ENCODE assay signal across 28 cellular contexts in the genomic region with DNA sequence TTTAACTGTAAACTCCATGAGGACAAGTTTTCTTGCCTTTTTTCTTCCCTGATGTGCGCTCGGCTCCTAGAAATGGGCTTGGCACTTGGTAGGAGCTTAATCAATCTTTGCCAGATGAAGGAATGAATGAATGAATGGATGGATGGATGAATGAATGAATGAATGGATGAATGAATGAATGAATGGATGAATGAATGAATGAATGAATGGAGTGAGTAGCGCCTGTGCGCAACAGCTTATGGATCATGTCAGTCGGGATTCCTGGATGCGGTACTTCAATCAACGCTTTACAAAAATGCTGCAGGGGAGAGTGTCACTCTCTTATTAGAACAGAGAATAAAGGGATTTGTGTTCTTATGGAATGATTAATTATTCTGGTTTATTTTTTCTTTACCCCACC.
"Had no signal": no experiment of that assay in that cellular context is flagged by ENCODE, and none has a peak within 500 bp of the region (broad histone marks: within the 10 kb centered on the region; RNA-seq: fewer than 3 reads in every experiment).

No MANE protein-coding gene starts in this region.

- FAIRE-seq: endometrium, endothelial cell of umbilical vein, frontal cortex had no signal

- H3K27me3 ChIP-seq: colonic mucosa, gastrocnemius medialis had no signal

- H3K79me2 ChIP-seq: hepatocyte had no signal

- H3K4me2 ChIP-seq: hepatocyte had no signal

- H2AFZ ChIP-seq: hepatocyte had no signal

- H3K4me1 ChIP-seq: colonic mucosa, esophagus muscularis mucosa, esophagus squamous epithelium, foreskin keratinocyte, gastrocnemius medialis, gastroesophageal sphincter, heart left ventricle, heart right ventricle had no signal

- ATAC-seq: effector memory CD8-positive, alpha-beta T cell; esophagus mucosa; foreskin keratinocyte; gastrocnemius medialis; gastroesophageal sphincter; heart left ventricle; heart right ventricle had no signal

- H3K4me3 ChIP-seq: colonic mucosa, coronary artery, dorsolateral prefrontal cortex, esophagus muscularis mucosa, esophagus squamous epithelium, gastrocnemius medialis, gastroesophageal sphincter, heart left ventricle, heart right ventricle, hepatocyte had no signal

- DNase-seq: colonic mucosa; cortex of kidney; dermis blood vessel endothelial cell; dorsolateral prefrontal cortex; effector CD4-positive, alpha-beta T cell; effector CD8-positive, alpha-beta T cell; effector memory CD4-positive, alpha-beta T cell; effector memory CD8-positive, alpha-beta T cell; endodermal cell; erythroblast; esophagus squamous epithelium; foreskin fibroblast; foreskin keratinocyte; foreskin melanocyte; gastrocnemius medialis; glutamatergic neuron; head of caudate nucleus; heart left ventricle; heart right ventricle had no signal

- H3K36me3 ChIP-seq: colonic mucosa, esophagus muscularis mucosa, esophagus squamous epithelium, gastrocnemius medialis, gastroesophageal sphincter, heart left ventricle, heart right ventricle had no signal

- H3K27ac ChIP-seq: colonic mucosa, coronary artery, dorsolateral prefrontal cortex, epithelial cell of prostate, esophagus muscularis mucosa, esophagus squamous epithelium, foreskin keratinocyte, gastrocnemius medialis, gastroesophageal sphincter, heart left ventricle, heart right ventricle, hepatocyte had no signal

- H3K9me3 ChIP-seq: colonic mucosa, gastrocnemius medialis had no signal
